In the genomic region with DNA sequence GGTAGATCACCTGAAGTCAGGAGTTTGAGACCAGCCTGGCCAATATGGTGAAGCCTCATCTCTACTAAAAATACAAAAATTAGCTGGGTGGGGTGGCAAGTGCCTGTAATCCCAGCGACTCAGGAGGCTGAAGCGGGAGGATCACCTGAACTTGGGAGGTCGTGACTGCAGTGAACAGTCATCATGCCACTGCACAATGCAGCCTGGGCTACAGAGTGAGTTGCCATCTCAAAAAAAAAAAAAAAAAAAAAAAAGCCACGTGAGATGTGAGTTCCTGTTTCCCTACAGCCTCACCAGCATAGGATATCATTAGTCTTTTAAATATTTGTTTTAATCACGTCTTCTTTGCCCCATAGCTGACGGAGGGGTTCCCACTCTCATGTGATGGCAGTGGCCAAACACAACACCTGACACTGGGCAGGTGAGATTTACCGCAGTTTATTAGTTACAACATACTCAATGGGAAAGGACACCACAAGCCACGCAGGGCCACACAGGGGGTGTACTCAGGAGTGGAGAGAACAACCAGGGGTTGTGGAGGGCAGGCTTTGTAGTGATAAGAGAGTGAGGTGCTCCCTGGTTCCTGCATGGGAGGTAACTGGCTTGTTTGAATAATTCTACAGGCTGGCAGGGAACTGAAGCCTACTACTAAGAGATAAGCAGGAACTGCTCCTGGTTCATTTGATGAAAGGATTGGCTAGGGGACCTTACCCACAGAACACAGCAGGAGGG, we compare ENCODE assay signal across 1 cellular context.
TF ChIP-seq lines count a peak whose summit lies in the region.

No MANE protein-coding gene starts in this region.

TF ChIP-seq in HEK293, 187 proteins besides CTCF, POLR2A, EP300 and RAD21 (continued from another document):
- TF ChIP-seq, protein P1, sequence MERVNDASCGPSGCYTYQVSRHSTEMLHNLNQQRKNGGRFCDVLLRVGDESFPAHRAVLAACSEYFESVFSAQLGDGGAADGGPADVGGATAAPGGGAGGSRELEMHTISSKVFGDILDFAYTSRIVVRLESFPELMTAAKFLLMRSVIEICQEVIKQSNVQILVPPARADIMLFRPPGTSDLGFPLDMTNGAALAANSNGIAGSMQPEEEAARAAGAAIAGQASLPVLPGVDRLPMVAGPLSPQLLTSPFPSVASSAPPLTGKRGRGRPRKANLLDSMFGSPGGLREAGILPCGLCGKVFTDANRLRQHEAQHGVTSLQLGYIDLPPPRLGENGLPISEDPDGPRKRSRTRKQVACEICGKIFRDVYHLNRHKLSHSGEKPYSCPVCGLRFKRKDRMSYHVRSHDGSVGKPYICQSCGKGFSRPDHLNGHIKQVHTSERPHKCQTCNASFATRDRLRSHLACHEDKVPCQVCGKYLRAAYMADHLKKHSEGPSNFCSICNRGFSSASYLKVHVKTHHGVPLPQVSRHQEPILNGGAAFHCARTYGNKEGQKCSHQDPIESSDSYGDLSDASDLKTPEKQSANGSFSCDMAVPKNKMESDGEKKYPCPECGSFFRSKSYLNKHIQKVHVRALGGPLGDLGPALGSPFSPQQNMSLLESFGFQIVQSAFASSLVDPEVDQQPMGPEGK (tag by site-specific recombination; IDR thresholded peaks at IDR 0.05) = no peak
- TF ChIP-seq KLF7 (tag by site-specific recombination; IDR thresholded peaks at IDR 0.05; ENCODE audit: borderline replicate concordance) (no peak), GLIS1 (tag by site-specific recombination; IDR thresholded peaks at IDR 0.05) (peak; percentile 47; the same call in 1 of the 2 replicates), SCRT2 (tag by site-specific recombination; IDR thresholded peaks at IDR 0.05) (no peak), KLF9 (tag by site-specific recombination; IDR thresholded peaks at IDR 0.05; ENCODE audit: low read depth) (no peak), ZNF433 (tag by site-specific recombination; IDR thresholded peaks at IDR 0.05; ENCODE audit: low read depth) (no peak)
- TF ChIP-seq, protein P2, sequence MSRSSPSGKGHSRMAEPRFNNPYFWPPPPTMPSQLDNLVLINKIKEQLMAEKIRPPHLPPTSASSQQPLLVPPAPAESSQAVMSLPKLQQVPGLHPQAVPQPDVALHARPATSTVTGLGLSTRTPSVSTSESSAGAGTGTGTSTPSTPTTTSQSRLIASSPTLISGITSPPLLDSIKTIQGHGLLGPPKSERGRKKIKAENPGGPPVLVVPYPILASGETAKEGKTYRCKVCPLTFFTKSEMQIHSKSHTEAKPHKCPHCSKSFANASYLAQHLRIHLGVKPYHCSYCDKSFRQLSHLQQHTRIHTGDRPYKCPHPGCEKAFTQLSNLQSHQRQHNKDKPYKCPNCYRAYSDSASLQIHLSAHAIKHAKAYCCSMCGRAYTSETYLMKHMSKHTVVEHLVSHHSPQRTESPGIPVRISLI (tag by site-specific recombination; IDR thresholded peaks at IDR 0.05) = 0 out of 2 replicates have a peak, but pooled peaks have one; percentile 65
- TF ChIP-seq, protein P3, sequence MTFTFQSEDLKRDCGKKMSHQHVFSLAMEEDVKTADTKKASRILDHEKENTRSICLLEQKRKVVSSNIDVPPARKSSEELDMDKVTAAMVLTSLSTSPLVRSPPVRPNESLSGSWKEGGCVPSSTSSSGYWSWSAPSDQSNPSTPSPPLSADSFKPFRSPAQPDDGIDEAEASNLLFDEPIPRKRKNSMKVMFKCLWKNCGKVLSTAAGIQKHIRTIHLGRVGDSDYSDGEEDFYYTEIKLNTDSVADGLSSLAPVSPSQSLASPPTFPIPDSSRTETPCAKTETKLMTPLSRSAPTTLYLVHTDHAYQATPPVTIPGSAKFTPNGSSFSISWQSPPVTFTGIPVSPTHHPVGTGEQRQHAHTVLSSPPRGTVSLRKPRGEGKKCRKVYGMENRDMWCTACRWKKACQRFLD (tag by site-specific recombination; IDR thresholded peaks at IDR 0.05) = no peak
TF ChIP-seq in HEK293: peak in this region for 4.
